In the genomic region with DNA sequence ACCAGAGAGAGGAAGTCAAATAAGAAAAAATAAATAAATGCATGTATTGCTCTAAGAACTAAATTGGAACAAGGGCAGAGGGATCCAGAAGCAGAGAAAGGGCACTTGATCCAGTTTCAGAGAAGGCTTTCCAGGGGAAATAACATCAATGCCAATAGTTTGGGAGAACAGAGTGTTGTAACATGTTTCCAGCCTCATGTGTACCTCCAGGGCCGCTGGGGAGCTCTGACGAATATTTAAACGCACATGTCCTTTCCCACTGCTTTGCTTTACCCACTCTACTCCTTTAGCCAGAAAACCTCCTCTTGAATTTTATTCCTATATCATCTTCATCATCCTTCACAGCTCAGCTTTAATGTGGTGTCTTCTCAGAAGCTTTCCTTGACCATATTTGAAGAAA, we compare ENCODE assay signal across 26 cellular contexts.
"Had no signal": no experiment of that assay in that cellular context is flagged by ENCODE, and none has a peak within 500 bp of the region (broad histone marks: within the 10 kb centered on the region; RNA-seq: fewer than 3 reads in every experiment).

No MANE protein-coding gene starts in this region.

- H3K36me3 ChIP-seq: breast epithelium, esophagus squamous epithelium, heart right ventricle, pancreas, spleen, thoracic aorta, upper lobe of left lung had no signal

- H3K4me1 ChIP-seq: breast epithelium had no signal

- DNase-seq: activated CD4-positive, alpha-beta memory T cell treated with anti-CD3 and anti-CD28 coated beads, Interleukin-2, amount 10 ng/mL, durations not matched to agents 7 days and 5 days; activated CD4-positive, alpha-beta T cell treated with anti-CD3 and anti-CD28 coated beads for 1 hour; activated CD4-positive, alpha-beta T cell treated with anti-CD3 and anti-CD28 coated beads, Interleukin-2, amount 10 ng/mL, durations not matched to agents 7 days and 5 days; activated CD8-positive, alpha-beta memory T cell treated with anti-CD3 and anti-CD28 coated beads, Interleukin-2, amount 50 U/mL, for 48 hours; activated gamma-delta T cell; activated naive CD4-positive, alpha-beta T cell treated with anti-CD3 and anti-CD28 coated beads, Interleukin-2, amount 10 ng/mL, durations not matched to agents 7 days and 5 days; activated naive CD8-positive, alpha-beta T cell treated with anti-CD3 and anti-CD28 coated beads, Interleukin-2, amount 10 ng/mL, durations not matched to agents 7 days and 5 days; activated T-cell treated with anti-CD3 and anti-CD28 coated beads, Interleukin-2, amount 50 U/mL, for 24 hours; dermis blood vessel endothelial cell; effector CD4-positive, alpha-beta T cell; esophagus squamous epithelium; foreskin melanocyte; heart right ventricle; kidney glomerular epithelial cell; naive thymus-derived CD8-positive, alpha-beta T cell; nucleus accumbens; pancreas; psoas muscle; spleen; stimulated activated CD4-positive, alpha-beta T cell treated with anti-CD3 and anti-CD28 coated beads, Interleukin-2, amount 100 ng/mL, for 48 hours; stimulated activated naive CD4-positive, alpha-beta T cell treated with Interleukin-2 at 50 U/mL for 16 hours; T-helper 2 cell; upper lobe of left lung had no signal

- H3K4me3 ChIP-seq: breast epithelium, esophagus squamous epithelium, heart right ventricle, pancreas, psoas muscle, spleen, thoracic aorta, upper lobe of left lung had no signal

- H3K9me3 ChIP-seq: breast epithelium, esophagus squamous epithelium, heart right ventricle, pancreas, psoas muscle, spleen, thoracic aorta, upper lobe of left lung had no signal

- ATAC-seq: left lobe of liver; naive thymus-derived CD8-positive, alpha-beta T cell; pancreas; psoas muscle had no signal

- H3K27me3 ChIP-seq: breast epithelium, esophagus squamous epithelium, heart right ventricle, pancreas, spleen, upper lobe of left lung had no signal

- H3K27ac ChIP-seq: esophagus squamous epithelium, heart right ventricle, psoas muscle, spleen, thoracic aorta, upper lobe of left lung had no signal
